ENCODE assay signal across 9 cellular contexts in the genomic region with DNA sequence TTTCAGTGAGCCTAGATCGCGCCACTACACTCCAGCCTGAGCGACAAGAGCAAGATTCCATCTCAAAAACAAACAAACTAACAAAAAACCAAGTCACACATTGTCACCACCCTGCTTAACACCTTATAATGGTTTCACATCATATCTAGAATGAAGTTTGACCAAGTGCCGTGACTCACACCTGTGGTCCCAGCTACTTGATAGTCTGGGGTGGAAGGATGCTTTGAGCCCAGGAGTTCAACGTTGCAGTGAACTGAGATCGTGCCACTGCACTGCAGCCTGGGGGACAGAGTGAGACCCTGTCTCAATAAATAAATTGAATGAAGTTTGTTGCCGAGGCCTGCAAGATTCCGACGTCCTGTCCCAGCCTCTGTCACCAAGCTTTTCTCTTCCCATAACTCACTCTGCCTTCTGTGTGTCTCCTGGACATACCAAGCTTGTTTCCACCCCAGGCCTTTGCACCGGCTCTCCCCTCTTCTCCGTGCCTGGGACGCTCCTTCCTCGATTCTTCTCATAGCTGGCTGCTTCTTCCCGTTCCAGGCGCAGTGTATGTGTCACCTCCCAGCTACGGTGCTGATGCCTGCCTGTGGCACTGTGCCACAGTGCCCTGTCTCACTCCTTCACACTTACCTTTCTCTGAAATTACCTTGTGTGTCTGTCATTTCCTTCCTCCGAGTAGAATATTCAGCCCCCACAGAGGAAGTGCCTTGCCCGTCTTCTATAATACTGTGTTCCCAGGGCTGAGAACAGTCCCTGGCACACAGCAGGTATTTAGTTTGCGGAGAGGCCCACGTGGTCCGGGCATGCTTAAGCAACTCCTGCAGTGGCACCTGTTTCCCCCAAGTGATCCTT. TPM values are rescaled to one million over a fixed set of nuclear protein-coding genes. Genes with fewer than 3 reads are reported as not detected.
DNase-seq lines count a peak whose midpoint lies in the region; ATAC-seq, FAIRE-seq and TF ChIP-seq lines count a peak whose summit lies in the region.
"Had no signal": no experiment of that assay in that cellular context is flagged by ENCODE, and none has a peak within 500 bp of the region (broad histone marks: within the 10 kb centered on the region; RNA-seq: fewer than 3 reads in every experiment).

No MANE protein-coding gene starts in this region.

- H2AFZ ChIP-seq in K562 (ENCODE audit: low read depth, low read length) (peak overlapping the region; percentile 65; the same call in 1 of the 2 replicates), GM23248 (no peak overlapping the region)

- H3K27me3 ChIP-seq in DOHH2 (ENCODE audit: control insufficient read depth, low read length) (peaks cover 13% of the 10 kb centered on the region), K562 (ENCODE audit: control insufficient read depth in 2 of 2, insufficient read depth in 2 of 2, low read length in 2 of 2) (peaks cover 23 to 47% of the 10 kb centered on the region in 2 experiments), GM23248 (replicated peaks; ENCODE audit: insufficient read depth) (no peaks in the 10 kb centered on the region)
- H3K27me3 ChIP-seq: SJSA1 had no signal

- TF ChIP-seq POLR2A in K562 (conservative IDR thresholded peaks at IDR 0.05) = no peak

- peaks cover 45% of the 10 kb centered on the region for H3K4me1 Mint-ChIP-seq in osteocyte (ENCODE audit: unreplicated experiment)

- intact Hi-C loops in K562 (cut with micrococcal nuclease) = loop anchor here (1.0 to 10.0 kb wide), 5 partner anchors 35 to 254 kb away; a partner anchor contains a TSS

- H3K79me2 ChIP-seq in DOHH2 (ENCODE audit: control insufficient read depth, low read length) (no peaks in the 10 kb centered on the region), K562 (ENCODE audit: control insufficient read depth, insufficient read depth, low read length) (no peaks in the 10 kb centered on the region), GM23248 (ENCODE audit: insufficient read depth) (peaks cover 8% of the 10 kb centered on the region; the same call in 1 of the 2 replicates)

- H3F3A ChIP-seq in DOHH2 (ENCODE audit: control insufficient read depth, insufficient read depth) (no peaks in the 10 kb centered on the region), GM23248 (ENCODE audit: insufficient read depth) (0 out of 2 replicates have a peak, but pooled peaks cover 8% of the 10 kb centered on the region)

- in situ Hi-C loops in K562 (cut with MboI) = loop anchor here (5.0 kb wide), 1 partner anchor 184 kb away; no protein-coding TSS in a partner anchor
- in situ Hi-C loops in GM23248 (cut with MboI) = loop anchor here (10.0 kb wide), 1 partner anchor 181 kb away; a partner anchor contains a TSS
- in situ Hi-C loops in KBM-7 (cut with MboI; ENCODE audit: low pct_unique_long_range_greater_than_20kb, low sequenced_read_pairs) = no loop called here

- H3K27ac ChIP-seq in DOHH2 (ENCODE audit: low read depth, low read length) (no peak overlapping the region), K562 (ENCODE audit: extremely low read depth, low read depth, low read length) (no peak overlapping the region), GM23248 (no peak overlapping the region)
- H3K27ac ChIP-seq: SJSA1 had no signal

- POLR2A ChIA-PET in K562 (lab: Yijun Ruan, JAX) = interaction anchor here (0.6 to 0.8 kb wide), 3 partner anchors 9 to 13 kb away, joined by 3 read pairs; no protein-coding TSS in a partner anchor

- no peaks in the 10 kb centered on the region for H3K36me3 Mint-ChIP-seq in osteocyte (ENCODE audit: unreplicated experiment)

- H3K9ac ChIP-seq in K562 (ENCODE audit: insufficient read depth in 1 of 2, low read depth in 2 of 2, low read length in 2 of 2) (no peak overlapping the region), GM23248 (no peak overlapping the region)

- no peaks in the 10 kb centered on the region for H3K9me3 Mint-ChIP-seq in osteocyte (ENCODE audit: unreplicated experiment)

- no peak for TF ChIP-seq CTCF in DOHH2 (IDR thresholded peaks at IDR 0.05; ENCODE audit: low read depth, low read length, poor library complexity, severe bottlenecking)
- no peak for TF ChIP-seq CTCF in K562 (IDR thresholded peaks at IDR 0.05 in 2 of 3, conservative IDR thresholded peaks at IDR 0.05 in 1 of 3; ENCODE audit: insufficient read depth in 2 of 3, low read depth in 1 of 3, low read length in 3 of 3)
- TF ChIP-seq CTCF in osteocyte (IDR thresholded peaks at IDR 0.05) = no peak

- ATAC-seq in K562 (no peak), GM19452 (IDR thresholded peaks at IDR 0.05; ENCODE audit: unreplicated experiment) (no peak)

- no peaks in the 10 kb centered on the region for H4K20me1 ChIP-seq in DOHH2 (ENCODE audit: control insufficient read depth, insufficient read depth, low read depth, low read length)
- H4K20me1 ChIP-seq in K562 (replicated peaks; ENCODE audit: control insufficient read depth, insufficient read depth, low read length) = no peaks in the 10 kb centered on the region
- no peaks in the 10 kb centered on the region for H4K20me1 ChIP-seq in GM23248 (ENCODE audit: insufficient read depth)

- DNase-seq in NCI-H69 (lab: John Stamatoyannopoulos, UW) (peak; percentile 89), K562 (ENCODE audit: extremely low read depth in 1 of 4, low spot score in 3 of 4) (no peak), osteocyte (ENCODE audit: extremely low spot score, unreplicated experiment) (no peak), GM23248 (no peak), COLO829 (ENCODE audit: low spot score) (no peak), KBM-7 (no peak)

- no peaks in the 10 kb centered on the region for H3K9me1 ChIP-seq in K562 (ENCODE audit: control insufficient read depth, insufficient read depth, low read length)

- no peak for TF ChIP-seq RAD21 in K562 (CRISPR knock-in tag; conservative IDR thresholded peaks at IDR 0.05 in 1 of 2, IDR thresholded peaks at IDR 0.05 in 1 of 2)

- H3K9me3 ChIP-seq in DOHH2 (ENCODE audit: control insufficient read depth, insufficient read depth, low read length) (no peaks in the 10 kb centered on the region), K562 (replicated peaks; ENCODE audit: control insufficient read depth, insufficient read depth, low read depth, low read length) (no peaks in the 10 kb centered on the region), GM23248 (ENCODE audit: low read depth) (no peaks in the 10 kb centered on the region)
- H3K9me3 ChIP-seq: SJSA1 had no signal

- H3K4me1 ChIP-seq in DOHH2 (ENCODE audit: control insufficient read depth, low read length) (peaks cover 27% of the 10 kb centered on the region), K562 (replicated peaks in 1 of 2; ENCODE audit: control insufficient read depth in 2 of 2, insufficient read depth in 2 of 2, low read length in 2 of 2) (peaks cover 9 to 20% of the 10 kb centered on the region in 2 experiments; a peak in 3 of 5 replicates), GM23248 (ENCODE audit: insufficient read depth) (peaks cover 6% of the 10 kb centered on the region; the same call in 1 of the 2 replicates)

- 26% methylated on average over 20 of the region's 21 CpGs for WGBS in K562 (ENCODE audit: insufficient coverage, low coverage, missing lambda C conversion rate)
- 75 to 79% methylated on average over 21 of the region's 21 CpGs for WGBS in GM23248 (ENCODE audit: low coverage in 1 of 2, low lambda C conversion rate in 2 of 2, missing lambda C conversion rate in 2 of 2), 2 experiments

- H3K4me3 Mint-ChIP-seq in osteocyte (ENCODE audit: unreplicated experiment) = no peak overlapping the region

- H3K9me2 ChIP-seq in DOHH2 (replicated peaks; ENCODE audit: control insufficient read depth, low read length) (no peaks in the 10 kb centered on the region), GM23248 (ENCODE audit: insufficient read depth) (no peaks in the 10 kb centered on the region)

- H3K4me2 ChIP-seq in DOHH2 (ENCODE audit: low read length) (peak overlapping the region; percentile 42; the same call in 1 of the 2 replicates), K562 (ENCODE audit: insufficient read depth, low read length) (no peak overlapping the region), GM23248 (ENCODE audit: unreplicated experiment) (no peak overlapping the region)

- peak overlapping the region; percentile 5 for H3K27ac Mint-ChIP-seq in osteocyte (ENCODE audit: unreplicated experiment)

- FAIRE-seq in K562 (lab: Jason Lieb, UNC) = no peak

- no peaks in the 10 kb centered on the region for H3K36me3 ChIP-seq in DOHH2 (ENCODE audit: control insufficient read depth, low read length)
- no peaks in the 10 kb centered on the region for H3K36me3 ChIP-seq in K562 (ENCODE audit: control insufficient read depth, insufficient read depth, low read length)
- H3K36me3 ChIP-seq in GM23248 (ENCODE audit: low read depth) = no peaks in the 10 kb centered on the region
- H3K36me3 ChIP-seq: SJSA1 had no signal

- TF ChIP-seq EP300 in K562 (IDR thresholded peaks at IDR 0.05; ENCODE audit: low read length) = no peak

- no peaks in the 10 kb centered on the region for H3K27me3 Mint-ChIP-seq in osteocyte (ENCODE audit: unreplicated experiment)

- CTCF ChIA-PET in K562 (lab: Yijun Ruan, JAX; ENCODE audit: low intra/inter-chr PET ratio) = interaction anchor here (0.8 to 3.3 kb wide), 4 partner anchors 38 to 187 kb away, joined by 4 to 15 read pairs (median 8); no protein-coding TSS in a partner anchor

- BruUV-seq in K562 (replicated peaks; lab: Mats Ljungman, UMichigan) = no TSS peak

- H3K4me3 ChIP-seq in DOHH2 (ENCODE audit: low read length) = no peak overlapping the region
- H3K4me3 ChIP-seq in K562 = no peak overlapping the region
- H3K4me3 ChIP-seq in GM23248 = no peak overlapping the region
- H3K4me3 ChIP-seq: SJSA1 had no signal

RNA-seq across cellular contexts. Expression of a gene that starts 3.8 kb away (rescaled TPM):
- 10.6 and 27.1 TPM in 2 replicates for total RNA-seq in K562 (2011; cell fraction: chromatin; rRNA removed; ENCODE audit: low replicate concordance)
- 20.8 and 22.0 TPM in 2 replicates for total RNA-seq in K562 (2011; cell fraction: nucleolus; rRNA removed)
- 23.3 and 31.8 TPM in 2 replicates for total RNA-seq in K562 (2011; cell fraction: nucleoplasm; rRNA removed)
- total RNA-seq in K562 (2014; rRNA removed) = 6.1 and 10.0 TPM in 2 replicates
- 5.1 and 6.8 TPM in 2 replicates for total RNA-seq in K562 (2014; rRNA removed; fragmentation: Illumina TruSeq; extraction: Trizol)
- total RNA-seq in K562 (2015; rRNA removed; fragmentation: Illumina TruSeq; extraction: Trizol) = 7.0 and 7.4 TPM in 2 replicates
- total RNA-seq in K562 (2021) = 21.2 and 24.4 TPM in 2 replicates
- 7.1 and 7.2 TPM in 2 replicates for polyA plus RNA-seq in K562 (2011; rRNA removed)
- 12.7 and 12.8 TPM in 2 replicates for polyA plus RNA-seq in K562 (2011; cell fraction: cytosol; rRNA removed)
- 13.8 and 19.5 TPM in 2 replicates for polyA plus RNA-seq in K562 (2011; cell fraction: nucleus; rRNA removed)
- polyA plus RNA-seq in K562 (2012) = 17.5 and 37.6 TPM in 2 replicates
- polyA plus RNA-seq in K562 (2014; fragmentation: Illumina TruSeq; extraction: Trizol) = 26.7 and 28.9 TPM in 2 replicates
- 1 to 10 TPM in 1 of 2 experiments, under 1 TPM in 1; 0.43 to 1.5 TPM for polyA plus RNA-seq in K562 (2014; fragmentation: Nextera tagmentation; extraction: Ambion mirVana)
- polyA plus RNA-seq in K562 (2014; rRNA removed) = 12.5 and 12.6 TPM in 2 replicates
- polyA minus RNA-seq in K562 (2011; rRNA and poly(A)+ RNA removed) = 3.7 and 4.2 TPM in 2 replicates
- polyA minus RNA-seq in K562 (2011; cell fraction: cytosol; rRNA and poly(A)+ RNA removed) = 12.5 and 15.8 TPM in 2 replicates
- polyA minus RNA-seq in K562 (2011; cell fraction: nucleus; rRNA and poly(A)+ RNA removed) = 2.4 and 3.6 TPM in 2 replicates
- 126 and 129 TPM in 2 replicates for total RNA-seq in osteocyte
- total RNA-seq in GM23248 (2014; rRNA removed; shearing (Covaris generic)) = 45.3 and 49.7 TPM in 2 replicates
- polyA plus RNA-seq in GM23248 (2016; fragmentation: Nextera tagmentation; extraction: Ambion mirVana) = 8.3 and 9.0 TPM in 2 replicates

RNA-seq across cellular contexts. Expression of a gene that starts 23.6 kb away (rescaled TPM):
- 93.2 and 162 TPM in 2 replicates for total RNA-seq in K562 (2011; cell fraction: chromatin; rRNA removed; ENCODE audit: low replicate concordance)
- total RNA-seq in K562 (2011; cell fraction: nucleolus; rRNA removed) = 112 and 114 TPM in 2 replicates
- total RNA-seq in K562 (2011; cell fraction: nucleoplasm; rRNA removed) = 110 and 117 TPM in 2 replicates
- total RNA-seq in K562 (2014; rRNA removed) = 43.5 and 54.9 TPM in 2 replicates
- total RNA-seq in K562 (2014; rRNA removed; fragmentation: Illumina TruSeq; extraction: Trizol) = 39.2 and 41.4 TPM in 2 replicates
- 45.2 and 45.8 TPM in 2 replicates for total RNA-seq in K562 (2015; rRNA removed; fragmentation: Illumina TruSeq; extraction: Trizol)
- 54.3 and 58.5 TPM in 2 replicates for total RNA-seq in K562 (2021)
- polyA plus RNA-seq in K562 (2011; rRNA removed) = 53.7 and 79.7 TPM in 2 replicates
- polyA plus RNA-seq in K562 (2011; cell fraction: cytosol; rRNA removed) = 75.5 and 87.3 TPM in 2 replicates
- polyA plus RNA-seq in K562 (2011; cell fraction: nucleus; rRNA removed) = 196 and 214 TPM in 2 replicates
- polyA plus RNA-seq in K562 (2012) = 57.4 and 71.0 TPM in 2 replicates
- polyA plus RNA-seq in K562 (2014; fragmentation: Illumina TruSeq; extraction: Trizol) = 71.0 and 84.8 TPM in 2 replicates
- polyA plus RNA-seq in K562 (2014; fragmentation: Nextera tagmentation; extraction: Ambion mirVana) = 10 to 100 TPM; 81.2 to 98.5 TPM
- polyA plus RNA-seq in K562 (2014; rRNA removed) = 45.1 and 60.0 TPM in 2 replicates
- polyA minus RNA-seq in K562 (2011; rRNA and poly(A)+ RNA removed) = 35.2 and 44.3 TPM in 2 replicates
- 23.6 and 25.6 TPM in 2 replicates for polyA minus RNA-seq in K562 (2011; cell fraction: cytosol; rRNA and poly(A)+ RNA removed)
- 31.9 and 51.9 TPM in 2 replicates for polyA minus RNA-seq in K562 (2011; cell fraction: nucleus; rRNA and poly(A)+ RNA removed)
- total RNA-seq in osteocyte = 70.6 and 76.8 TPM in 2 replicates
- total RNA-seq in GM23248 (2014; rRNA removed; shearing (Covaris generic)) = 57.2 and 58.3 TPM in 2 replicates
- 74.2 and 78.1 TPM in 2 replicates for polyA plus RNA-seq in GM23248 (2016; fragmentation: Nextera tagmentation; extraction: Ambion mirVana)
